ENCODE assay signal across 19 cellular contexts in genomic region chr15:59999064-59999377, GRCh38. TPM values are rescaled to one million over a fixed set of nuclear protein-coding genes. Genes with fewer than 3 reads are reported as not detected.
DNase-seq lines count a peak whose midpoint lies in the region; ATAC-seq and TF ChIP-seq lines count a peak whose summit lies in the region.
"Had no signal": no experiment of that assay in that cellular context is flagged by ENCODE, and none has a peak within 500 bp of the region (broad histone marks: within the 10 kb centered on the region; RNA-seq: fewer than 3 reads in every experiment).

No MANE protein-coding gene starts in this region.

- no peaks in the 10 kb centered on the region for H3K9me3 Mint-ChIP-seq in activated T-cell treated with anti-CD3 and anti-CD28 coated beads, Interleukin-2, amount 50 U/mL, for 72 hours
- H3K9me3 Mint-ChIP-seq in glutamatergic neuron (ENCODE audit: unreplicated experiment) (peaks cover 6% of the 10 kb centered on the region), T-cell (peaks cover 4 to 17% (median 5%) of the 10 kb centered on the region in 3 donors)
- H3K9me3 Mint-ChIP-seq in stimulated activated naive B cell treated with anti-CD40 and anti-IgM and Interleukin-4, amounts not matched to agents 10 μg/mL and 1 μg/mL and 100 μg/mL, for 72 hours: peaks cover 6 to 14% of the 10 kb centered on the region in 2 donors

- H3K27me3 ChIP-seq in KMS-11 (ENCODE audit: insufficient read depth, low read depth): no peaks in the 10 kb centered on the region

- no peak overlapping the region for H3K4me3 ChIP-seq in KMS-11 (IDR thresholded peaks at IDR 0.05; ENCODE audit: insufficient read depth, low read depth, low read length)
- H3K4me3 ChIP-seq: PC-9, smooth muscle cell had no signal

- POLR2A ChIA-PET in T-cell (lab: Charles Lee): no interaction called here

- H2AFZ ChIP-seq in KMS-11 (ENCODE audit: low read depth): no peak overlapping the region
- H2AFZ ChIP-seq: parathyroid adenoma, PC-9 had no signal

- H3K27ac ChIP-seq in KMS-11: no peak overlapping the region; the same call in 1 of the 2 replicates
- H3K27ac ChIP-seq: parathyroid adenoma, PC-9 had no signal

- H3K79me2 ChIP-seq in KMS-11 (ENCODE audit: insufficient read depth, low read depth): no peaks in the 10 kb centered on the region
- H3K79me2 ChIP-seq: parathyroid adenoma had no signal

- H3K27me3 Mint-ChIP-seq in activated T-cell treated with anti-CD3 and anti-CD28 coated beads, Interleukin-2, amount 50 U/mL, for 72 hours (ENCODE audit: low read depth): peaks cover 92% of the 10 kb centered on the region
- H3K27me3 Mint-ChIP-seq in glutamatergic neuron (ENCODE audit: unreplicated experiment) (peaks cover 47% of the 10 kb centered on the region), T-cell (peaks cover 80 to 99% of the 10 kb centered on the region in 2 donors)
- H3K27me3 Mint-ChIP-seq in stimulated activated naive B cell treated with anti-CD40 and anti-IgM and Interleukin-4, amounts not matched to agents 10 μg/mL and 1 μg/mL and 100 μg/mL, for 72 hours: peaks cover 86 to 96% of the 10 kb centered on the region in 2 donors

- H3K4me1 Mint-ChIP-seq in activated T-cell treated with anti-CD3 and anti-CD28 coated beads, Interleukin-2, amount 50 U/mL, for 72 hours (ENCODE audit: low read depth): peaks cover 89% of the 10 kb centered on the region
- H3K4me1 Mint-ChIP-seq in glutamatergic neuron (ENCODE audit: low read depth, unreplicated experiment) (peaks cover 15% of the 10 kb centered on the region), T-cell (peaks cover 38 to 58% (median 51%) of the 10 kb centered on the region in 3 donors)
- peaks cover 10 to 30% of the 10 kb centered on the region in 2 donors for H3K4me1 Mint-ChIP-seq in stimulated activated naive B cell treated with anti-CD40 and anti-IgM and Interleukin-4, amounts not matched to agents 10 μg/mL and 1 μg/mL and 100 μg/mL, for 72 hours

- peak overlapping the region; percentile 4 to 43 for H3K4me3 Mint-ChIP-seq in activated T-cell treated with anti-CD3 and anti-CD28 coated beads, Interleukin-2, amount 50 U/mL, for 72 hours
- peak overlapping the region; percentile 36 for H3K4me3 Mint-ChIP-seq in glutamatergic neuron (ENCODE audit: unreplicated experiment)
- H3K4me3 Mint-ChIP-seq in stimulated activated naive B cell treated with anti-CD40 and anti-IgM and Interleukin-4, amounts not matched to agents 10 μg/mL and 1 μg/mL and 100 μg/mL, for 72 hours: peak overlapping the region in 1 of 2 donors; percentile 13
- H3K4me3 Mint-ChIP-seq in T-cell: peak overlapping the region in 1 of 3 donors; percentile 15
- H3K4me3 Mint-ChIP-seq: activated B cell treated with CpG ODN at 0.5 μM for 24 hours had no signal

- H3K36me3 ChIP-seq in KMS-11 (ENCODE audit: insufficient read depth): no peaks in the 10 kb centered on the region

- H3K36me3 Mint-ChIP-seq in activated T-cell treated with anti-CD3 and anti-CD28 coated beads, Interleukin-2, amount 50 U/mL, for 72 hours (ENCODE audit: insufficient read depth in 2 of 2): peaks cover 4 to 8% of the 10 kb centered on the region in 2 donors
- H3K36me3 Mint-ChIP-seq in glutamatergic neuron (ENCODE audit: unreplicated experiment): no peaks in the 10 kb centered on the region
- peaks cover 9 to 15% of the 10 kb centered on the region in 2 donors for H3K36me3 Mint-ChIP-seq in stimulated activated naive B cell treated with anti-CD40 and anti-IgM and Interleukin-4, amounts not matched to agents 10 μg/mL and 1 μg/mL and 100 μg/mL, for 72 hours
- H3K36me3 Mint-ChIP-seq in T-cell: peaks cover 9% of the 10 kb centered on the region

- peak overlapping the region; percentile 58 for H3K27ac Mint-ChIP-seq in activated T-cell treated with anti-CD3 and anti-CD28 coated beads, Interleukin-2, amount 50 U/mL, for 72 hours
- H3K27ac Mint-ChIP-seq in glutamatergic neuron (ENCODE audit: unreplicated experiment): no peak overlapping the region
- peak overlapping the region; percentile 37 for H3K27ac Mint-ChIP-seq in stimulated activated naive B cell treated with anti-CD40 and anti-IgM and Interleukin-4, amounts not matched to agents 10 μg/mL and 1 μg/mL and 100 μg/mL, for 72 hours
- H3K27ac Mint-ChIP-seq in T-cell: no peak overlapping the region

- DNase-seq in activated T-cell treated with anti-CD3 and anti-CD28 coated beads, Interleukin-2, amount 50 U/mL, for 72 hours: no peak
- DNase-seq in activated T-cell treated with anti-CD3 and anti-CD28 coated beads for 4 hours: no peak
- no peak for DNase-seq in glutamatergic neuron
- DNase-seq in stimulated activated naive B cell treated with anti-CD40 and anti-IgM and Interleukin-4, amounts not matched to agents 10 μg/mL and 1 μg/mL and 100 μg/mL, for 72 hours: no peak
- DNase-seq in T-cell: no peak
- DNase-seq in HUDEP-2 (lab: John Stamatoyannopoulos, UW; ENCODE audit: unreplicated experiment in 76 of 76): no peak
- DNase-seq: activated B cell treated with CpG ODN at 0.5 μM for 24 hours, DND-41, HCEC 1CT, NCI-H226, PC-9 had no signal

- TF ChIP-seq CTCF in KMS-11 (conservative IDR thresholded peaks at IDR 0.05; ENCODE audit: low read depth, low read length): no peak
- TF ChIP-seq CTCF in glutamatergic neuron (IDR thresholded peaks at IDR 0.05; ENCODE audit: partially characterized antibody, unreplicated experiment): no peak

- peak overlapping the region; percentile 83 for H3K4me2 ChIP-seq in KMS-11
- H3K4me2 ChIP-seq: PC-9, smooth muscle cell had no signal

- CTCF ChIA-PET in T-cell (lab: Charles Lee): no interaction called here

- no peak for ATAC-seq in activated T-cell treated with anti-CD3 and anti-CD28 coated beads, Interleukin-2, amount 50 U/mL, for 72 hours (replicated peaks in 1 of 2)
- no peak for ATAC-seq in stimulated activated naive B cell treated with anti-CD40 and anti-IgM and Interleukin-4, amounts not matched to agents 10 μg/mL and 1 μg/mL and 100 μg/mL, for 72 hours (replicated peaks)
- no peak for ATAC-seq in T-cell (replicated peaks in 1 of 4)
- no peak for ATAC-seq in GM18870 (IDR thresholded peaks at IDR 0.05; ENCODE audit: unreplicated experiment)

- no peak overlapping the region for H3K9ac ChIP-seq in KMS-11
- H3K9ac ChIP-seq: parathyroid adenoma had no signal

- H4K20me1 ChIP-seq in KMS-11 (ENCODE audit: insufficient read depth): no peaks in the 10 kb centered on the region

- peaks cover 25% of the 10 kb centered on the region for H3K4me1 ChIP-seq in KMS-11 (ENCODE audit: low read depth, poor library complexity, severe bottlenecking)
- H3K4me1 ChIP-seq: parathyroid adenoma had no signal

RNA-seq across cellular contexts. Expression of gene FOXB1, which starts 5.1 kb away (rescaled TPM):
- 1 to 10 TPM; 2.7 to 6.0 TPM for total RNA-seq in activated T-cell treated with anti-CD3 and anti-CD28 coated beads, Interleukin-2, amount 50 U/mL, for 72 hours
- total RNA-seq in glutamatergic neuron (ENCODE audit: unreplicated experiment) (not detected), T-cell (under 1 TPM in 3 of 5 donors, not detected in 2; 0.13 to 0.19 (median 0.15) TPM)
- total RNA-seq: activated B cell treated with CpG ODN at 0.5 μM for 24 hours, cardiac septum, frontal cortex, mesenteric fat pad, smooth muscle cell, urinary bladder had no signal

Comparison
In these comparisons a context has a peak if more than half of its experiments do, and no peak if none do; other contexts are left out.
1. H3K27ac Mint-ChIP-seq: peak in activated T-cell treated with anti-CD3 and anti-CD28 coated beads, Interleukin-2, amount 50 U/mL, for 72 hours (single experiment) and stimulated activated naive B cell treated with anti-CD40 and anti-IgM and Interleukin-4, amounts not matched to agents 10 μg/mL and 1 μg/mL and 100 μg/mL, for 72 hours (single experiment); none in glutamatergic neuron (single experiment) and T-cell (0 of 2).